Comparison of ENCODE assay signal across 1 cellular context in the genomic region with DNA sequence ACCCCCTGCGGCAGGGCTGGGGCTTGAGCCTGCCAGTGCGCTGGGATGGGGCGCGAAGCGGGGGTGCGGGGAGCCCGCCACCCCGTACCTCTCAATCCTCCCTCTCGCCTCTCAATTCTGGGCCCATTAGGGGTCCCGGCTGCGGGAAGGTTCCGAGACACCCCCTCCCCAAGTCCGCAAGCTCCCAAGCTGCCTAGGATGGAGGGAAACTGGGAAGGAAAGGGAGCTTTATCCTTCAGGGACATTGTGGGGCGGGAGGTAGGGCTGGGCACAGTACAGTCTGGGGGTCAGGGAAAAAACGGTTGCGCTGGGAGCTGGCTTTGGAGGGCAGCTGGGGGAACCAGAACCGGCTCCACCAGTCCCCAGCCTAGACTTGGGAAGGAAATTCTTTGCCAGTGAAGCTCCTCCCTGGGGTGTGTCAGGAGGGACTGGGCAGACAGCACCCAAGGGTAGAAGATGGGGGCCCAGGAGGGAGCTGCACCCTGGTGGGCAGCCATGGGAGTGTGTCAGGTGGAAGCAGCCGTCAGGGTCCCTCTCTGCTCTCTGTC.
TF ChIP-seq lines count a peak whose summit lies in the region.

No MANE protein-coding gene starts in this region.

TF ChIP-seq in A549, 52 proteins besides CTCF, POLR2A, EP300 and RAD21:
- TF ChIP-seq JUN (IDR thresholded peaks at IDR 0.05) (no peak), RARB (CRISPR knock-in tag; IDR thresholded peaks at IDR 0.05) (no peak), POLR2AphosphoS2 (conservative IDR thresholded peaks at IDR 0.05; ENCODE audit: low read length) (no peak)
